ENCODE assay signal across 12 cellular contexts in the genomic region with DNA sequence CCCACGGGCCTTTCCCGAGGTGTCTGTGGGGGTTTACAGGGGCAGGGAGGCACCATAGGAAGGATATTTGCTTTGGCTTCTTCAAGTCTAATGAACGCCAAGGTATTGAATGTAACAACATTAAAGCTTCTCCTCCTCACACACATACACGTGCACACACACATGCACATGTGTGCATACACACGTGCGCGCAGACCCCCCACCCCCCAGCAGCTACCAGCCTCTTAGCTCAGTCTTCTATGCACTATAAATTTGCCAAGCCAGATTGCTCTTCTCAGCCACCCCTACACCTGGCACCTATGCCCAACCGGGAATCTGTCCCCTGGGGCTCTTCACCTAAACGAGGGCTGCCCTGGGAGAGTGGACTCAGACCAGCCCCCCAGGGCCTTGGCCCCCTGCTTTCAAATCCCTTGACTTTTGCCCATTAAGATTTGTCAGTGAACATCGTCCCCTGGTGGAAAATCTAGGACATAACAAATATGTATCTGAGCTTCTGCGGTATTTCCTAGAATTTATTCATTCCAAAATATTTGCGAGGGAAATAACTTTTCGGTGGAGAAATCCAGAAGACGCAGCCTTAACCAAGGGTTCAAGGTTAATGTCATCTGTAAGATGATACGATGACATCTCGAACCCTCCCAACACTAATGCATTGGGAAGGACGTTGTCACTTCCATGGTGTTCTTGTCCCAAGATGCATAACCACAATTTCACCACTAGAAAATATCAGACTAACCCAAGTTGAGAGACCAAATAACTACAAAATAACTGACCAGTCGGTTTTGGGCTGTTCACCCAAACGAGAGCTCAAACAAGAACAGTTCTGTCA.
DNase-seq lines count a peak whose midpoint lies in the region; ATAC-seq, FAIRE-seq and TF ChIP-seq lines count a peak whose summit lies in the region.
"Had no signal": no experiment of that assay in that cellular context is flagged by ENCODE, and none has a peak within 500 bp of the region (broad histone marks: within the 10 kb centered on the region; RNA-seq: fewer than 3 reads in every experiment).

No MANE protein-coding gene starts in this region.

- no peak overlapping the region for H3K4me3 ChIP-seq in bronchial epithelial cell (ENCODE audit: low read depth, low read length)
- no peak overlapping the region for H3K4me3 ChIP-seq in neural progenitor cell
- H3K4me3 ChIP-seq: thoracic aorta had no signal

- no peak overlapping the region for H3K4me2 ChIP-seq in neural progenitor cell

- DNase-seq in DMS 273 (lab: John Stamatoyannopoulos, UW; ENCODE audit: unreplicated experiment) (peak; percentile 14), DMS 273 treated with DMSO at 0.1 percent for 48 hours (lab: John Stamatoyannopoulos, UW) (no peak), Kasumi-1 (lab: John Stamatoyannopoulos, UW) (peak; percentile 29 to 45), bronchial epithelial cell (ENCODE audit: low read depth) (no peak), neural progenitor cell (ENCODE audit: low spot score) (peak; percentile 27), NCI-H1105 treated with DMSO at 0.1 percent for 48 hours (lab: John Stamatoyannopoulos, UW) (no peak), DMS153 treated with DMSO at 0.1 percent for 48 hours (lab: John Stamatoyannopoulos, UW; ENCODE audit: unreplicated experiment) (no peak)
- DNase-seq: 8988T; activated B cell treated with CpG ODN at 0.5 μM for 24 hours; activated naive CD8-positive, alpha-beta T cell treated with anti-CD3 and anti-CD28 coated beads for 36 hours had no signal

- no peak overlapping the region for H3K4me3 Mint-ChIP-seq in neural progenitor cell
- H3K4me3 Mint-ChIP-seq: activated B cell treated with CpG ODN at 0.5 μM for 24 hours; activated naive CD8-positive, alpha-beta T cell treated with anti-CD3 and anti-CD28 coated beads for 36 hours had no signal

- no peak overlapping the region for H3K27ac Mint-ChIP-seq in neural progenitor cell
- H3K27ac Mint-ChIP-seq: activated B cell treated with CpG ODN at 0.5 μM for 24 hours; activated naive CD8-positive, alpha-beta T cell treated with anti-CD3 and anti-CD28 coated beads for 36 hours had no signal

- no peaks in the 10 kb centered on the region for H3K9me3 ChIP-seq in neural progenitor cell (ENCODE audit: low read depth)
- H3K9me3 ChIP-seq: thoracic aorta had no signal

- H3K27me3 Mint-ChIP-seq in neural progenitor cell (ENCODE audit: insufficient read depth, low read depth): peaks cover 8% of the 10 kb centered on the region
- H3K27me3 Mint-ChIP-seq: activated B cell treated with CpG ODN at 0.5 μM for 24 hours; activated naive CD8-positive, alpha-beta T cell treated with anti-CD3 and anti-CD28 coated beads for 36 hours had no signal

- no peaks in the 10 kb centered on the region for H3K36me3 ChIP-seq in bronchial epithelial cell (ENCODE audit: control insufficient read depth, insufficient read depth, low read length)
- H3K36me3 ChIP-seq in neural progenitor cell: no peaks in the 10 kb centered on the region

- H3K79me2 ChIP-seq in neural progenitor cell (ENCODE audit: low read depth): no peaks in the 10 kb centered on the region

- H2AFZ ChIP-seq in neural progenitor cell (replicated peaks): no peak overlapping the region

- H3F3A ChIP-seq in neural progenitor cell (ENCODE audit: low read depth): peaks cover 17% of the 10 kb centered on the region

- no peak overlapping the region for H3K9ac ChIP-seq in neural progenitor cell

- peaks cover 9% of the 10 kb centered on the region for H3K4me1 Mint-ChIP-seq in neural progenitor cell
- H3K4me1 Mint-ChIP-seq: activated B cell treated with CpG ODN at 0.5 μM for 24 hours; activated naive CD8-positive, alpha-beta T cell treated with anti-CD3 and anti-CD28 coated beads for 36 hours had no signal

- no peak for FAIRE-seq in bronchial epithelial cell (lab: Jason Lieb, UNC)

- H3K9me3 Mint-ChIP-seq in neural progenitor cell: no peaks in the 10 kb centered on the region
- H3K9me3 Mint-ChIP-seq: activated B cell treated with CpG ODN at 0.5 μM for 24 hours; activated naive CD8-positive, alpha-beta T cell treated with anti-CD3 and anti-CD28 coated beads for 36 hours had no signal

- peaks cover 2% of the 10 kb centered on the region for H3K36me3 Mint-ChIP-seq in neural progenitor cell

- TF ChIP-seq CTCF in bronchial epithelial cell (IDR thresholded peaks at IDR 0.05; ENCODE audit: insufficient read depth, low read length, severe bottlenecking) (peak; percentile 16), neural progenitor cell (IDR thresholded peaks at IDR 0.05) (peak; percentile 69)

- peaks cover 9% of the 10 kb centered on the region for H3K4me1 ChIP-seq in neural progenitor cell

- H3K27ac ChIP-seq in neural progenitor cell: no peak overlapping the region
- H3K27ac ChIP-seq: thoracic aorta had no signal

- ATAC-seq in HG02642 (IDR thresholded peaks at IDR 0.05; ENCODE audit: poor library complexity, unreplicated experiment): no peak

- no peaks in the 10 kb centered on the region for H4K20me1 ChIP-seq in neural progenitor cell (ENCODE audit: low read depth)

- H3K27me3 ChIP-seq in bronchial epithelial cell (ENCODE audit: control insufficient read depth, insufficient read depth, low read length) (no peaks in the 10 kb centered on the region), neural progenitor cell (no peaks in the 10 kb centered on the region)

Comparison
In these comparisons a context has a peak if more than half of its experiments do, and no peak if none do; other contexts are left out.
1. DNase-seq: peak in DMS 273 (single experiment), Kasumi-1 (2 of 2) and neural progenitor cell (single experiment); none in DMS 273 treated with DMSO at 0.1 percent for 48 hours (single experiment), bronchial epithelial cell (single experiment), NCI-H1105 treated with DMSO at 0.1 percent for 48 hours (single experiment) and DMS153 treated with DMSO at 0.1 percent for 48 hours (single experiment).